In genomic region chr1:201606581-201606980, GRCh38 we compare ENCODE assay signal across 21 cellular contexts.
"Had no signal": no experiment of that assay in that cellular context is flagged by ENCODE, and none has a peak within 500 bp of the region (broad histone marks: within the 10 kb centered on the region; RNA-seq: fewer than 3 reads in every experiment).

No MANE protein-coding gene starts in this region.

- H3K27ac ChIP-seq: esophagus muscularis mucosa, gastrocnemius medialis, hepatocyte, pancreas, prostate gland, sigmoid colon had no signal

- H3K9me3 ChIP-seq: esophagus muscularis mucosa, gastrocnemius medialis, pancreas, prostate gland, sigmoid colon, stomach, transverse colon had no signal

- H3K4me1 ChIP-seq: prostate gland had no signal

- H3K4me2 ChIP-seq: hepatocyte had no signal

- H3K27me3 ChIP-seq: esophagus muscularis mucosa, gastrocnemius medialis, hepatocyte, pancreas, sigmoid colon, stomach, transverse colon had no signal

- H2AFZ ChIP-seq: hepatocyte had no signal

- DNase-seq: activated CD4-positive, alpha-beta T cell treated with anti-CD3 and anti-CD28 coated beads, Interleukin-2, amount 50 U/mL, for 1 hour; activated CD8-positive, alpha-beta T cell treated with anti-CD3 and anti-CD28 coated beads for 36 hours; activated naive CD8-positive, alpha-beta T cell treated with anti-CD3 and anti-CD28 coated beads, Interleukin-2, amount 50 U/mL, for 24 hours; activated T-cell treated with anti-CD3 and anti-CD28 coated beads, Interleukin-2, amount 50 U/mL, for 48 hours; endodermal cell; gastrocnemius medialis; midbrain; naive thymus-derived CD4-positive, alpha-beta T cell; nucleus accumbens; pancreas; retina; sigmoid colon; small intestine; stimulated activated CD4-positive, alpha-beta T cell treated with anti-CD3 and anti-CD28 coated beads, Interleukin-15, amount 100 ng/mL, for 24 hours; stimulated activated CD4-positive, alpha-beta T cell treated with anti-CD3 and anti-CD28 coated beads, Interleukin-2, amount 100 ng/mL, for 24 hours; stimulated activated naive B cell treated with anti-CD40 and anti-IgM and Interleukin-4, amounts not matched to agents 10 μg/mL and 1 μg/mL and 100 μg/mL, for 72 hours; stomach; transverse colon had no signal

- H3K36me3 ChIP-seq: esophagus muscularis mucosa, gastrocnemius medialis, pancreas, prostate gland, sigmoid colon, stomach, transverse colon had no signal

- ATAC-seq: activated CD8-positive, alpha-beta T cell treated with anti-CD3 and anti-CD28 coated beads for 36 hours; activated naive CD8-positive, alpha-beta T cell treated with anti-CD3 and anti-CD28 coated beads, Interleukin-2, amount 50 U/mL, for 24 hours; gastrocnemius medialis; naive thymus-derived CD4-positive, alpha-beta T cell; pancreas had no signal

- H3K4me3 ChIP-seq: esophagus muscularis mucosa, gastrocnemius medialis, hepatocyte, pancreas, prostate gland, sigmoid colon, stomach, transverse colon had no signal
